17 cellular contexts compared by ENCODE assay signal in the genomic region with DNA sequence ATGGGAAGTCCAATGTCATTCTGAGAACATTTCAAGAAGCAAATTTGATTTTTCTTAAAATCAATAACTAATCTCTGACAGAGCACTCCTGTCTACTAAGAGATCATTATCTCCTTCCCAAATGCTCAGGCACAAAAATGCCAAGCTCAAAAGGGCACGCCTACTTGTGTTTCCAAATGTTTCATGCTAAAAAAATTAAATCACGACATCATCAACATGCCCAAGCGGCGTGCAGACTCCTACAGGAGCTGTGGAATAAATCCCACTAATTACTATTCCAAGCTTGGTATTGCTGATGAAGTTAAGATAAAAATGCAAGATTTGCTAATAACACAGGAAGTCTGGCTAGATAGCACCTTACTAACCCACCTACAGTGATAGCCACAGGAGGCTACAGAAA.
DNase-seq lines count a peak whose midpoint lies in the region; ATAC-seq and TF ChIP-seq lines count a peak whose summit lies in the region.
"Had no signal": no experiment of that assay in that cellular context is flagged by ENCODE, and none has a peak within 500 bp of the region (broad histone marks: within the 10 kb centered on the region; RNA-seq: fewer than 3 reads in every experiment).

No MANE protein-coding gene starts in this region.

- 32% methylated on average over 4 of the region's 4 CpGs for WGBS in mammary epithelial cell (ENCODE audit: low coverage, missing lambda C conversion rate)
- WGBS in esophagus muscularis mucosa: 92% methylated on average over 4 of the region's 4 CpGs
- no CpG with 5 or more reads among the region's 4 CpGs for WGBS in mesendoderm (ENCODE audit: extremely low coverage, insufficient coverage, low lambda C conversion rate)

- H3K27me3 ChIP-seq in mammary epithelial cell (ENCODE audit: insufficient read depth, low read length) (no peaks in the 10 kb centered on the region), breast epithelium (no peaks in the 10 kb centered on the region), esophagus muscularis mucosa (no peaks in the 10 kb centered on the region), mesendoderm (ENCODE audit: insufficient read depth, low read length, poor library complexity) (no peaks in the 10 kb centered on the region)

- no TSS peak for BruUV-seq in mammary epithelial cell (replicated peaks; lab: Mats Ljungman, UMichigan)

- H3K9me3 ChIP-seq in mammary epithelial cell (replicated peaks; ENCODE audit: insufficient read depth, low read length) (no peaks in the 10 kb centered on the region), breast epithelium (no peaks in the 10 kb centered on the region), esophagus muscularis mucosa (no peaks in the 10 kb centered on the region)
- H3K9me3 ChIP-seq: A549 had no signal

- H3K23ac ChIP-seq in mesendoderm (ENCODE audit: low read length): no peak overlapping the region

- H3K36me3 ChIP-seq in mammary epithelial cell (ENCODE audit: insufficient read depth, low read length) (no peaks in the 10 kb centered on the region), breast epithelium (no peaks in the 10 kb centered on the region), esophagus muscularis mucosa (no peaks in the 10 kb centered on the region), mesendoderm (ENCODE audit: control insufficient read depth, insufficient read depth, low read length) (no peaks in the 10 kb centered on the region)

- dilution Hi-C loops in mammary epithelial cell (cut with HindIII; ENCODE audit: low sequenced_read_pairs): no loop called here

- CTCF ChIA-PET in mammary epithelial cell (lab: Charles Lee; ENCODE audit: low non-redundant PET): interaction anchor here (0.6 kb wide), 1 partner anchor 290 kb away, joined by 5 read pairs; no protein-coding TSS in a partner anchor

- H4K20me1 ChIP-seq in mammary epithelial cell (ENCODE audit: insufficient read depth, low read length): no peaks in the 10 kb centered on the region

- TF ChIP-seq CTCF in mammary epithelial cell (conservative IDR thresholded peaks at IDR 0.05 in 1 of 2, IDR thresholded peaks at IDR 0.05 in 1 of 2; ENCODE audit: extremely low read depth in 1 of 2, insufficient read depth in 1 of 2, low read depth in 1 of 2, low read length in 2 of 2): no peak
- no peak for TF ChIP-seq CTCF in breast epithelium (IDR thresholded peaks at IDR 0.05)
- no peak for TF ChIP-seq CTCF in esophagus muscularis mucosa (IDR thresholded peaks at IDR 0.05)

- in situ Hi-C loops in mammary epithelial cell (cut with MboI; ENCODE audit: low sequenced_read_pairs in 2 of 2): no loop called here

- DNase-seq in mammary epithelial cell: peak; percentile 47
- DNase-seq in breast epithelium (ENCODE audit: low spot score in 2 of 2): no peak
- DNase-seq in esophagus muscularis mucosa (ENCODE audit: extremely low spot score): peak; percentile 17
- DNase-seq in mesendoderm: peak; percentile 16
- DNase-seq in putamen (ENCODE audit: low spot score): no peak
- DNase-seq in stimulated activated CD4-positive, alpha-beta T cell treated with anti-CD3 and anti-CD28 coated beads, Interleukin-1b, Interleukin-23, amount 100 ng/mL, for 48 hours: no peak
- DNase-seq: AML-193; CD4-positive, alpha-beta memory T cell; GDM1; GOT3; H7; HFFc6 had no signal

- no peak overlapping the region for H2BK5ac ChIP-seq in mesendoderm (ENCODE audit: low read length)

- H3K79me1 ChIP-seq in mesendoderm (ENCODE audit: low read length): peaks cover 3% of the 10 kb centered on the region

- H3K4me3 ChIP-seq in mammary epithelial cell (replicated peaks in 1 of 3; ENCODE audit: insufficient read depth in 1 of 3, low read depth in 2 of 3, low read length in 3 of 3): no peak overlapping the region
- H3K4me3 ChIP-seq in breast epithelium: no peak overlapping the region
- H3K4me3 ChIP-seq in esophagus muscularis mucosa: no peak overlapping the region
- H3K4me3 ChIP-seq in mesendoderm (ENCODE audit: low read length): no peak overlapping the region
- H3K4me3 ChIP-seq: A549 had no signal

- H2BK15ac ChIP-seq in mesendoderm (replicated peaks; ENCODE audit: low read depth): no peak overlapping the region

- H3K27ac ChIP-seq in mammary epithelial cell (ENCODE audit: insufficient read depth, low read depth, low read length) (no peak overlapping the region), breast epithelium (no peak overlapping the region), esophagus muscularis mucosa (replicated peaks in 1 of 4) (no peak overlapping the region), mesendoderm (ENCODE audit: low read depth, low read length) (no peak overlapping the region)
- H3K27ac ChIP-seq: 22Rv1 had no signal

- H3K4me1 ChIP-seq in mammary epithelial cell (ENCODE audit: insufficient read depth, low read length): peaks cover 9% of the 10 kb centered on the region
- no peaks in the 10 kb centered on the region for H3K4me1 ChIP-seq in breast epithelium
- H3K4me1 ChIP-seq in esophagus muscularis mucosa: no peaks in the 10 kb centered on the region
- peaks cover 10% of the 10 kb centered on the region for H3K4me1 ChIP-seq in mesendoderm (ENCODE audit: control insufficient read depth, low read depth, low read length)

- TF ChIP-seq EP300 in esophagus muscularis mucosa (IDR thresholded peaks at IDR 0.05): no peak

- H3K4me2 ChIP-seq in mammary epithelial cell (ENCODE audit: insufficient read depth, low read depth, low read length): no peak overlapping the region
- no peak overlapping the region for H3K4me2 ChIP-seq in mesendoderm (ENCODE audit: low read length)

- H3K4ac ChIP-seq in mesendoderm (ENCODE audit: low read depth, low read length): no peak overlapping the region

- ATAC-seq in GM21528 (IDR thresholded peaks at IDR 0.05; ENCODE audit: low FRiP score, unreplicated experiment) (no peak), HG03280 (IDR thresholded peaks at IDR 0.05; ENCODE audit: unreplicated experiment) (no peak)
- ATAC-seq: HCT116 had no signal

- H3K79me2 ChIP-seq in mammary epithelial cell (ENCODE audit: insufficient read depth, low read length): peaks cover 90% of the 10 kb centered on the region
- H3K79me2 ChIP-seq in mesendoderm (ENCODE audit: control insufficient read depth, insufficient read depth, low read length): no peaks in the 10 kb centered on the region

- H2AK5ac ChIP-seq in mesendoderm (ENCODE audit: low read length): no peak overlapping the region

- intact Hi-C loops in mammary epithelial cell (cut with micrococcal nuclease): no loop called here
- intact Hi-C loops in breast epithelium (cut with DNase I; ENCODE audit: low total_unique reads): no loop called here
- intact Hi-C loops in esophagus muscularis mucosa (cut with DNase I): no loop called here

- no peak overlapping the region for H2BK120ac ChIP-seq in mesendoderm (ENCODE audit: low read depth, low read length)

- no peak for TF ChIP-seq POLR2A in breast epithelium (IDR thresholded peaks at IDR 0.05)
- TF ChIP-seq POLR2A in esophagus muscularis mucosa (IDR thresholded peaks at IDR 0.05; ENCODE audit: low read depth): no peak

- no peak overlapping the region for H2AFZ ChIP-seq in mammary epithelial cell (ENCODE audit: low read depth, low read length)

- H3K56ac ChIP-seq in mesendoderm (ENCODE audit: low read length): no peak overlapping the region

- no peak overlapping the region for H4K5ac ChIP-seq in mesendoderm (ENCODE audit: low read length)

- no peak overlapping the region for H3K18ac ChIP-seq in mesendoderm (ENCODE audit: low read length)

- no peak overlapping the region for H4K8ac ChIP-seq in mesendoderm (ENCODE audit: low read depth, low read length)

- H3K9ac ChIP-seq in mammary epithelial cell (ENCODE audit: insufficient read depth, low read length) (no peak overlapping the region), mesendoderm (ENCODE audit: low read length) (no peak overlapping the region)

Comparison
In these comparisons a context has a peak if more than half of its experiments do, and no peak if none do; other contexts are left out.
1. DNase-seq: peak in mammary epithelial cell (single experiment), esophagus muscularis mucosa (single experiment) and mesendoderm (single experiment); none in breast epithelium (0 of 2), putamen (single experiment) and stimulated activated CD4-positive, alpha-beta T cell treated with anti-CD3 and anti-CD28 coated beads, Interleukin-1b, Interleukin-23, amount 100 ng/mL, for 48 hours (single experiment).